Comparison of ENCODE assay signal across 17 cellular contexts in genomic region chr2:48423376-48423775, GRCh38. TPM values are rescaled to one million over a fixed set of nuclear protein-coding genes. Genes with fewer than 3 reads are reported as not detected.
A peak's percentile ranks its signal among the peaks of the same experiment; 100 is the strongest.
DNase-seq lines count a peak whose midpoint lies in the region; ATAC-seq, FAIRE-seq and TF ChIP-seq lines count a peak whose summit lies in the region.
"Had no signal": no experiment of that assay in that cellular context is flagged by ENCODE, and none has a peak within 500 bp of the region (broad histone marks: within the 10 kb centered on the region; RNA-seq: fewer than 3 reads in every experiment).

No MANE protein-coding gene starts in this region.

- dilution Hi-C loops in keratinocyte (cut with MboI; ENCODE audit: extremely low pct_ligation_motif_present, low sequenced_read_pairs), result no loop called here

- peaks cover 3% of the 10 kb centered on the region for H3K9me1 ChIP-seq in keratinocyte (ENCODE audit: control insufficient read depth, extremely low read depth, insufficient read depth, low read length)

- no peaks in the 10 kb centered on the region for H3K79me2 ChIP-seq in keratinocyte (ENCODE audit: control insufficient read depth, insufficient read depth, low read length)

- TF ChIP-seq CTCF in AG10803 (conservative IDR thresholded peaks at IDR 0.05; ENCODE audit: low read length) (no peak), keratinocyte (optimal IDR thresholded peaks at IDR 0.05 in 1 of 3, IDR thresholded peaks at IDR 0.05 in 1 of 3, conservative IDR thresholded peaks at IDR 0.05 in 1 of 3; ENCODE audit: extremely low read depth in 1 of 3, insufficient read depth in 2 of 3, low read length in 3 of 3) (no peak)

- no peak overlapping the region for H2AFZ ChIP-seq in keratinocyte (ENCODE audit: control insufficient read depth, low read length)

- ATAC-seq in GM18867 (IDR thresholded peaks at IDR 0.05; ENCODE audit: unreplicated experiment) (no peak), HG02840 (IDR thresholded peaks at IDR 0.05; ENCODE audit: low FRiP score, unreplicated experiment) (no peak), GM21619 (IDR thresholded peaks at IDR 0.05; ENCODE audit: unreplicated experiment) (no peak)

- H3K9ac ChIP-seq in keratinocyte (ENCODE audit: control insufficient read depth, extremely low read depth, insufficient read depth, low read length), result no peak overlapping the region

- no peaks in the 10 kb centered on the region for H3K27me3 ChIP-seq in keratinocyte (ENCODE audit: control insufficient read depth, extremely low read depth, insufficient read depth, low read length)
- H3K27me3 ChIP-seq: SJSA1 had no signal

- no peak overlapping the region for H3K4me2 ChIP-seq in keratinocyte (ENCODE audit: control insufficient read depth, extremely low read depth, insufficient read depth, low read depth, low read length)

- peaks cover 18% of the 10 kb centered on the region for H3K4me1 ChIP-seq in keratinocyte (ENCODE audit: control insufficient read depth, extremely low read depth, insufficient read depth, low read length)

- H3K9me3 ChIP-seq in keratinocyte (ENCODE audit: control insufficient read depth, low read depth, low read length), result no peaks in the 10 kb centered on the region
- H3K9me3 ChIP-seq: SJSA1 had no signal

- H3K27ac ChIP-seq in keratinocyte (ENCODE audit: control insufficient read depth, insufficient read depth, low read length), result peak overlapping the region; percentile 12
- H3K27ac ChIP-seq: SJSA1 had no signal

- H3K36me3 ChIP-seq in keratinocyte (ENCODE audit: control insufficient read depth in 2 of 2, extremely low read depth in 1 of 2, insufficient read depth in 2 of 2, low read length in 2 of 2), result no peaks in the 10 kb centered on the region
- H3K36me3 ChIP-seq: SJSA1 had no signal

- no peak overlapping the region for H3K4me3 ChIP-seq in AG10803 (ENCODE audit: low read length)
- no peak overlapping the region for H3K4me3 ChIP-seq in keratinocyte (ENCODE audit: control insufficient read depth in 2 of 3, extremely low read depth in 1 of 3, insufficient read depth in 2 of 3, low read depth in 1 of 3, low read length in 3 of 3)
- H3K4me3 ChIP-seq: SJSA1 had no signal

- DNase-seq in AG10803 (ENCODE audit: low read depth) (peak; percentile 77), HT1080 (ENCODE audit: low read depth) (peak; percentile 84), astrocyte of the hippocampus (ENCODE audit: low read depth, low spot score) (peak; percentile 62), keratinocyte (ENCODE audit: low read depth, low spot score) (peak; percentile 62)
- no peak for DNase-seq in activated CD4-positive, alpha-beta T cell treated with anti-CD3 and anti-CD28 coated beads, Interleukin-2, amount 50 U/mL, for 48 hours
- DNase-seq: activated CD4-positive, alpha-beta T cell treated with anti-CD3 and anti-CD28 coated beads for 1 hour; activated gamma-delta T cell treated with Interleukin-2 at 50 U/mL for 16 hours; CD8-positive, alpha-beta memory T cell; midbrain; NCI-H1694 treated with DMSO at 0.1 percent for 48 hours; stimulated activated CD4-positive, alpha-beta T cell treated with anti-CD3 and anti-CD28 coated beads, Interleukin-4, amount 100 ng/mL, for 1 hour had no signal

- H4K20me1 ChIP-seq in keratinocyte (ENCODE audit: control insufficient read depth, extremely low read depth, insufficient read depth, low read length), result no peaks in the 10 kb centered on the region

- peak; percentile 75 for FAIRE-seq in keratinocyte (lab: Jason Lieb, UNC)
- FAIRE-seq: colon, H54 had no signal

RNA-seq across cellular contexts. Expression of gene PPP1R21, which starts 17.2 kb away (rescaled TPM):
- 10.3 and 15.2 TPM in 2 replicates for total RNA-seq in HT1080 (2014; rRNA removed; shearing (Covaris generic))
- polyA plus RNA-seq in HT1080 (2015; cell fraction: cytosol; rRNA removed), result 14.1 and 14.3 TPM in 2 replicates
- polyA plus RNA-seq in HT1080 (2015; cell fraction: nucleus; rRNA removed), result 20.0 and 21.5 TPM in 2 replicates
- 10.7 to 24.3 TPM (median 18.3 TPM) in 3 replicates for polyA plus RNA-seq in keratinocyte
- polyA plus RNA-seq in keratinocyte (2011; ENCODE audit: low read depth), result 30.0 TPM
- polyA plus RNA-seq in keratinocyte (2011; cell fraction: cytosol; rRNA removed), result 9.1 and 16.9 TPM in 2 replicates
- 33.0 and 33.2 TPM in 2 replicates for polyA plus RNA-seq in keratinocyte (2011; cell fraction: nucleus; rRNA removed)
- 10.0 and 17.0 TPM in 2 replicates for polyA plus RNA-seq in keratinocyte (2012; ENCODE audit: low replicate concordance)
- polyA minus RNA-seq in keratinocyte, result 8.0 to 25.4 TPM (median 9.3 TPM) in 3 replicates
- polyA minus RNA-seq in keratinocyte (2011; cell fraction: cytosol; rRNA and poly(A)+ RNA removed), result 6.5 TPM
- polyA minus RNA-seq in keratinocyte (2011; cell fraction: nucleus; rRNA and poly(A)+ RNA removed), result 9.8 and 29.4 TPM in 2 replicates

Comparison
In these comparisons a context has a peak if more than half of its experiments do, and no peak if none do; other contexts are left out.
1. DNase-seq: peak in AG10803 (single experiment), HT1080 (single experiment), astrocyte of the hippocampus (single experiment) and keratinocyte (single experiment); none in activated CD4-positive, alpha-beta T cell treated with anti-CD3 and anti-CD28 coated beads, Interleukin-2, amount 50 U/mL, for 48 hours (0 of 2).